1 cellular context compared by ENCODE assay signal in genomic region chr3:123328851-123329635, GRCh38.
TF ChIP-seq lines count a peak whose summit lies in the region.

No MANE protein-coding gene starts in this region.

TF ChIP-seq in HepG2, 621 proteins besides CTCF, POLR2A, EP300 and RAD21 (continued from another document):
- no peak for TF ChIP-seq HNF4G (IDR thresholded peaks at IDR 0.05; ENCODE audit: borderline replicate concordance, low read depth, low read length)
- TF ChIP-seq HNF4G (CRISPR knock-in tag; IDR thresholded peaks at IDR 0.05; ENCODE audit: borderline replicate concordance, low read depth), result no peak
- TF ChIP-seq ZNF891 (CRISPR knock-in tag; IDR thresholded peaks at IDR 0.05), result peak; percentile 65; the same call in 1 of the 2 replicates
- TF ChIP-seq ZNF432 (CRISPR knock-in tag; IDR thresholded peaks at IDR 0.05; ENCODE audit: borderline replicate concordance), result no peak
- TF ChIP-seq ZNF256 (CRISPR knock-in tag; conservative IDR thresholded peaks at IDR 0.05), result no peak
- TF ChIP-seq THYN1 (CRISPR knock-in tag; IDR thresholded peaks at IDR 0.05; ENCODE audit: borderline replicate concordance, low read depth), result no peak
- TF ChIP-seq ARHGAP35 (CRISPR knock-in tag; IDR thresholded peaks at IDR 0.05; ENCODE audit: borderline replicate concordance), result no peak
- 0 out of 2 replicates have a peak, but pooled peaks have one; percentile 18 for TF ChIP-seq ISL2 (CRISPR knock-in tag; IDR thresholded peaks at IDR 0.05)
- TF ChIP-seq SUZ12 (IDR thresholded peaks at IDR 0.05; ENCODE audit: low read depth, low read length), result no peak
- TF ChIP-seq KDM4B (CRISPR knock-in tag; IDR thresholded peaks at IDR 0.05), result no peak
- no peak for TF ChIP-seq ATM (IDR thresholded peaks at IDR 0.05; ENCODE audit: borderline replicate concordance)
- no peak for TF ChIP-seq RAD51 (IDR thresholded peaks at IDR 0.05; ENCODE audit: borderline replicate concordance)
- TF ChIP-seq SMC3 (IDR thresholded peaks at IDR 0.05; ENCODE audit: low read length), result peak; percentile 60
TF ChIP-seq in HepG2: peak in this region for 14.
